In genomic region chr18:26227051-26227672, GRCh38 we compare ENCODE assay signal across 7 cellular contexts. TPM values are rescaled to one million over a fixed set of nuclear protein-coding genes. Genes with fewer than 3 reads are reported as not detected.
A peak's percentile ranks its signal among the peaks of the same experiment; 100 is the strongest.
DNase-seq lines count a peak whose midpoint lies in the region; ATAC-seq, FAIRE-seq and TF ChIP-seq lines count a peak whose summit lies in the region.

No MANE protein-coding gene starts in this region.

- peaks cover 11% of the 10 kb centered on the region for H3K27me3 ChIP-seq in HUES64 (ENCODE audit: insufficient read depth, low read length)

- DNase-seq in GM12865 (ENCODE audit: low read depth) = no peak
- DNase-seq in astrocyte of the cerebellum (ENCODE audit: low read depth) = no peak
- DNase-seq in lower leg skin (ENCODE audit: low spot score in 2 of 2) = no peak
- DNase-seq in urothelium cell line (ENCODE audit: low spot score) = peak; percentile 1
- no peak for DNase-seq in NCI-H187 (lab: John Stamatoyannopoulos, UW)
- no peak for DNase-seq in omental fat pad (ENCODE audit: low spot score)

- no peaks in the 10 kb centered on the region for H3K9me3 ChIP-seq in HUES64 (ENCODE audit: insufficient read depth, low read depth, low read length)

- H3K36me3 ChIP-seq in HUES64 (ENCODE audit: insufficient read depth, low read length) = no peaks in the 10 kb centered on the region

- H3K9ac ChIP-seq in HUES64 (ENCODE audit: low read depth, low read length) = peak overlapping the region; percentile 85

- H3K4me3 ChIP-seq in GM12865 (ENCODE audit: low read depth, low read length) = peak overlapping the region; percentile 53
- H3K4me3 ChIP-seq in HUES64 (ENCODE audit: low read length) = peak overlapping the region; percentile 81
- peak overlapping the region; percentile 91 for H3K4me3 ChIP-seq in astrocyte of the cerebellum (ENCODE audit: low read depth, low read length)
- H3K4me3 ChIP-seq in lower leg skin (ENCODE audit: low read depth, poor library complexity, severe bottlenecking) = peak overlapping the region; percentile 88

- WGBS in HUES64 = 6% methylated on average over 28 of the region's 28 CpGs
- 15 to 19% methylated on average over 18 to 26 of the region's 28 CpGs for WGBS in lower leg skin, 2 donors

- TF ChIP-seq POLR2A in lower leg skin (IDR thresholded peaks at IDR 0.05) = no peak

- in situ Hi-C loops in astrocyte of the cerebellum (cut with HindIII; ENCODE audit: low sequenced_read_pairs) = no loop called here

- H3K27ac ChIP-seq in HUES64 (ENCODE audit: low read depth, low read length) = peak overlapping the region; percentile 58; the same call in 1 of the 2 replicates

- peaks cover 22% of the 10 kb centered on the region; the same call in 1 of the 2 replicates for H3K4me1 ChIP-seq in HUES64 (ENCODE audit: insufficient read depth, low read length)

- intact Hi-C loops in lower leg skin (cut with DNase I; ENCODE audit: low total_unique reads) = loop anchor here (10.0 kb wide), 1 partner anchor 132 kb away; the partner anchor contains the start of gene SS18

- ATAC-seq in omental fat pad (ENCODE audit: low FRiP score) = no peak

- TF ChIP-seq CTCF in GM12865 (IDR thresholded peaks at IDR 0.05; ENCODE audit: insufficient read depth, low read depth, low read length, missing control alignments) = no peak
- no peak for TF ChIP-seq CTCF in astrocyte of the cerebellum (IDR thresholded peaks at IDR 0.05; ENCODE audit: low read depth, low read length, missing control alignments)
- no peak for TF ChIP-seq CTCF in lower leg skin (IDR thresholded peaks at IDR 0.05)
- no peak for TF ChIP-seq CTCF in omental fat pad (IDR thresholded peaks at IDR 0.05)

- no peak for FAIRE-seq in urothelium cell line (lab: Jason Lieb, UNC)

RNA-seq across cellular contexts. Expression of gene TAF4B, which starts 0.9 kb away (rescaled TPM):
- 9.0 TPM for polyA plus RNA-seq in HUES64 (2013, experiment 1 of 2)
- 8.7 TPM for polyA plus RNA-seq in HUES64 (2013, experiment 2 of 2)
- total RNA-seq in lower leg skin (10 to 100 TPM; 12.5 to 23.6 (median 17.1) TPM), omental fat pad (10 to 100 TPM in 3 of 4 donors, 1 to 10 TPM in 1; 7.4 to 38.9 (median 14.9) TPM)
